In genomic region chr5:126139773-126140172, GRCh38 we compare ENCODE assay signal across 13 cellular contexts.
A peak's percentile ranks its signal among the peaks of the same experiment; 100 is the strongest.
DNase-seq lines count a peak whose midpoint lies in the region; ATAC-seq, FAIRE-seq and TF ChIP-seq lines count a peak whose summit lies in the region.
"Had no signal": no experiment of that assay in that cellular context is flagged by ENCODE, and none has a peak within 500 bp of the region (broad histone marks: within the 10 kb centered on the region; RNA-seq: fewer than 3 reads in every experiment).

No MANE protein-coding gene starts in this region.

- DNase-seq in M059J (ENCODE audit: low read depth) (peak; percentile 83), cerebellar cortex (ENCODE audit: low spot score) (peak; percentile 72), mesenchymal stem cell (peak; percentile 78), GM12892 (ENCODE audit: insufficient read length) (no peak)
- no peak for DNase-seq in activated T-cell treated with anti-CD3 and anti-CD28 coated beads, Interleukin-2, amount 50 U/mL, for 4 hours
- no peak for DNase-seq in stimulated activated CD8-positive, alpha-beta memory T cell treated with anti-CD3 and anti-CD28 coated beads, Interleukin-4, amount 100 ng/mL, for 48 hours
- DNase-seq: NCI-H146, small intestine had no signal

- H3K27me3 Mint-ChIP-seq in activated T-cell treated with anti-CD3 and anti-CD28 coated beads, Interleukin-2, amount 50 U/mL, for 4 hours (ENCODE audit: low read depth): no peaks in the 10 kb centered on the region

- H3K36me3 ChIP-seq in BLaER1 treated with 17β-estradiol and CSF1 and Interleukin-3, amounts not matched to agents 10 nM and 100 nM: no peaks in the 10 kb centered on the region; a peak in 1 of 22 replicates
- H3K36me3 ChIP-seq in mesenchymal stem cell (ENCODE audit: control insufficient read depth in 1 of 2, insufficient read depth in 2 of 2, low read depth in 1 of 2, low read length in 2 of 2): no peaks in the 10 kb centered on the region

- WGBS in mesenchymal stem cell: 3% methylated on average over 4 of the region's 5 CpGs

- H4K20me1 ChIP-seq in BLaER1 treated with 17β-estradiol and CSF1 and Interleukin-3, amounts not matched to agents 10 nM and 100 nM: no peaks in the 10 kb centered on the region

- no peak overlapping the region for H3K23ac ChIP-seq in mesenchymal stem cell (ENCODE audit: low read length in 2 of 2)

- TF ChIP-seq POLR2A in GM12892 (IDR thresholded peaks at IDR 0.05; ENCODE audit: low read depth, low read length): no peak

- no peak overlapping the region for H4K8ac ChIP-seq in mesenchymal stem cell (ENCODE audit: low read length)

- peaks cover 0 to 54% (median 29%) of the 10 kb centered on the region in 10 experiments; a peak in 16 of 20 replicates for H3K4me1 ChIP-seq in BLaER1 treated with 17β-estradiol and CSF1 and Interleukin-3, amounts not matched to agents 10 nM and 100 nM
- H3K4me1 ChIP-seq in mesenchymal stem cell (ENCODE audit: control insufficient read depth, insufficient read depth, low read depth, low read length): no peaks in the 10 kb centered on the region

- H3K4me3 Mint-ChIP-seq in activated T-cell treated with anti-CD3 and anti-CD28 coated beads, Interleukin-2, amount 50 U/mL, for 4 hours: no peak overlapping the region

- no peaks in the 10 kb centered on the region for H3K27me3 ChIP-seq in BLaER1 treated with 17β-estradiol and CSF1 and Interleukin-3, amounts not matched to agents 10 nM and 100 nM
- H3K27me3 ChIP-seq in mesenchymal stem cell (ENCODE audit: control insufficient read depth in 1 of 2, insufficient read depth in 1 of 2, low read length in 2 of 2): no peaks in the 10 kb centered on the region

- no peak overlapping the region for H2BK15ac ChIP-seq in mesenchymal stem cell (ENCODE audit: low read depth, poor library complexity, severe bottlenecking)

- H2BK5ac ChIP-seq in mesenchymal stem cell (ENCODE audit: low read depth, low read length, poor library complexity, severe bottlenecking): no peak overlapping the region

- no peak for FAIRE-seq in GM12892 (lab: Jason Lieb, UNC)

- no peak overlapping the region for H3K9ac ChIP-seq in BLaER1 treated with 17β-estradiol and CSF1 and Interleukin-3, amounts not matched to agents 10 nM and 100 nM
- peak overlapping the region; percentile 60 for H3K9ac ChIP-seq in mesenchymal stem cell (ENCODE audit: low read length)

- no peaks in the 10 kb centered on the region for H3K79me1 ChIP-seq in mesenchymal stem cell (replicated peaks; ENCODE audit: low read length, poor library complexity, severe bottlenecking)

- H4K91ac ChIP-seq in mesenchymal stem cell (ENCODE audit: low read length): no peak overlapping the region

- peaks cover 4% of the 10 kb centered on the region for H3K9me3 Mint-ChIP-seq in activated T-cell treated with anti-CD3 and anti-CD28 coated beads, Interleukin-2, amount 50 U/mL, for 4 hours

- no peaks in the 10 kb centered on the region for H3K36me3 Mint-ChIP-seq in activated T-cell treated with anti-CD3 and anti-CD28 coated beads, Interleukin-2, amount 50 U/mL, for 4 hours (ENCODE audit: insufficient read depth)

- H3K4me1 Mint-ChIP-seq in activated T-cell treated with anti-CD3 and anti-CD28 coated beads, Interleukin-2, amount 50 U/mL, for 4 hours (ENCODE audit: low read depth): no peaks in the 10 kb centered on the region

- no peak overlapping the region for H2AFZ ChIP-seq in mesenchymal stem cell (ENCODE audit: low read depth, low read length)

- no peak overlapping the region for H2AK5ac ChIP-seq in mesenchymal stem cell (ENCODE audit: low read length, severe bottlenecking)

- no peak overlapping the region for H2BK12ac ChIP-seq in mesenchymal stem cell (ENCODE audit: low read length in 2 of 2)

- peaks cover 0 to 40% (median 22%) of the 10 kb centered on the region in 11 experiments; a peak in 14 of 22 replicates for H3K9me3 ChIP-seq in BLaER1 treated with 17β-estradiol and CSF1 and Interleukin-3, amounts not matched to agents 10 nM and 100 nM (replicated peaks in 1 of 11)
- no peaks in the 10 kb centered on the region for H3K9me3 ChIP-seq in mesenchymal stem cell (ENCODE audit: control insufficient read depth, low read length)

- H3K27ac ChIP-seq in BLaER1 treated with 17β-estradiol and CSF1 and Interleukin-3, amounts not matched to agents 10 nM and 100 nM: no peak overlapping the region
- H3K27ac ChIP-seq in mesenchymal stem cell (ENCODE audit: low read length, poor library complexity, severe bottlenecking): no peak overlapping the region
- H3K27ac ChIP-seq: C4-2B, RWPE1, VCaP had no signal

- H2BK120ac ChIP-seq in mesenchymal stem cell (ENCODE audit: low read depth, low read length): no peak overlapping the region

- peak overlapping the region; percentile 25 to 71 (median 50); a peak in 21 of 22 replicates for H3K4me2 ChIP-seq in BLaER1 treated with 17β-estradiol and CSF1 and Interleukin-3, amounts not matched to agents 10 nM and 100 nM
- H3K4me2 ChIP-seq in mesenchymal stem cell (ENCODE audit: low read length, poor library complexity, severe bottlenecking): no peak overlapping the region

- H3K4ac ChIP-seq in mesenchymal stem cell (ENCODE audit: low read depth in 1 of 2, low read length in 2 of 2): no peak overlapping the region

- H3K14ac ChIP-seq in mesenchymal stem cell (ENCODE audit: low read length in 2 of 2): no peak overlapping the region

- H3K18ac ChIP-seq in mesenchymal stem cell (ENCODE audit: low read depth in 1 of 2, low read length in 2 of 2): no peak overlapping the region

- no peak for ATAC-seq in HG03095 (IDR thresholded peaks at IDR 0.05; ENCODE audit: unreplicated experiment)
- no peak for ATAC-seq in activated T-cell treated with anti-CD3 and anti-CD28 coated beads, Interleukin-2, amount 50 U/mL, for 4 hours

- H3K4me3 ChIP-seq in BLaER1 treated with 17β-estradiol and CSF1 and Interleukin-3, amounts not matched to agents 10 nM and 100 nM: no peak overlapping the region; a peak in 1 of 20 replicates
- H3K4me3 ChIP-seq in mesenchymal stem cell (ENCODE audit: insufficient read depth in 1 of 2, low read depth in 1 of 2, low read length in 2 of 2): peak overlapping the region in 1 of 2 experiments; percentile 55

Comparison
In these comparisons a context has a peak if more than half of its experiments do, and no peak if none do; other contexts are left out.
1. DNase-seq: peak in M059J (single experiment), cerebellar cortex (single experiment) and mesenchymal stem cell (single experiment); none in GM12892 (single experiment), activated T-cell treated with anti-CD3 and anti-CD28 coated beads, Interleukin-2, amount 50 U/mL, for 4 hours (single experiment) and stimulated activated CD8-positive, alpha-beta memory T cell treated with anti-CD3 and anti-CD28 coated beads, Interleukin-4, amount 100 ng/mL, for 48 hours (single experiment).